In the genomic region with DNA sequence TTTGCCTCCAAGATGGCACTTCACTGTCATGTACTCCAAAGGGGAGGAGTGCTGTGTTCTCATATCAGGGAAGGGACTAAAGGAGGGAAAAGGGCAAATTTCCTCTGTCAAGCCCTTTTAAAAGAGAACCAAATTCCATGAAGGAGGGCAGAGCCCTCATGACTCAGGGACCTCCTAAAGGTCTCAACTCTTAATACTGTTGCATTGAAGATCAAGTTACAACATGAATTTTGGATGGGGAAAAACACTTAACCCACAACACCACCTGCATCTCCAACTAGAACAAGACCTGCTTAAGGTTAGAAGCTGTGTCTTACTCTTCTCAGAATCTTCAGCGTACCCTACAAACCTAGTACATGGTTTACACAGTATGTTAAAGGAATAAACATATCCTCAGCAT, we compare ENCODE assay signal across 24 cellular contexts.
"Had no signal": no experiment of that assay in that cellular context is flagged by ENCODE, and none has a peak within 500 bp of the region (broad histone marks: within the 10 kb centered on the region; RNA-seq: fewer than 3 reads in every experiment).

No MANE protein-coding gene starts in this region.

- H3K9me3 Mint-ChIP-seq: activated B cell treated with CpG ODN at 0.5 μM for 24 hours; activated CD4-positive, alpha-beta T cell treated with anti-CD3 and anti-CD28 coated beads, Interleukin-2, amount 10 ng/mL, durations not matched to agents 24 days and 14 days; activated naive CD4-positive, alpha-beta T cell treated with anti-CD3 and anti-CD28 coated beads, Interleukin-2, amount 50 U/mL, for 24 hours; activated T-cell treated with anti-CD3 and anti-CD28 coated beads, Interleukin-2, amount 50 U/mL, for 24 hours; activated T-helper 1 cell treated with anti-CD3 and anti-CD28 coated beads, Interleukin-12 subunit alpha, Interleukin-12 subunit beta, Interleukin-2, Interleukin-4 antibody, amounts not matched to agents 30 ng/mL and 10 ng/mL and 1 ng/mL, durations not matched to agents 14 hours and 24 hours and 36 hours had no signal

- H3K36me3 Mint-ChIP-seq: activated CD8-positive, alpha-beta memory T cell treated with anti-CD3 and anti-CD28 coated beads, Interleukin-2, amount 10 ng/mL, durations not matched to agents 7 days and 5 days had no signal

- H3K27me3 Mint-ChIP-seq: activated B cell treated with CpG ODN at 0.5 μM for 24 hours; activated CD4-positive, alpha-beta T cell treated with anti-CD3 and anti-CD28 coated beads, Interleukin-2, amount 10 ng/mL, durations not matched to agents 24 days and 14 days; activated CD8-positive, alpha-beta memory T cell treated with anti-CD3 and anti-CD28 coated beads, Interleukin-2, amount 10 ng/mL, durations not matched to agents 7 days and 5 days; activated naive CD4-positive, alpha-beta T cell treated with anti-CD3 and anti-CD28 coated beads, Interleukin-2, amount 50 U/mL, for 24 hours; activated T-cell treated with anti-CD3 and anti-CD28 coated beads, Interleukin-2, amount 50 U/mL, for 24 hours; T-helper 17 cell had no signal

- H3K4me3 Mint-ChIP-seq: activated B cell treated with CpG ODN at 0.5 μM for 24 hours; activated CD4-positive, alpha-beta T cell treated with anti-CD3 and anti-CD28 coated beads, Interleukin-2, amount 10 ng/mL, durations not matched to agents 24 days and 14 days; activated CD8-positive, alpha-beta memory T cell treated with anti-CD3 and anti-CD28 coated beads, Interleukin-2, amount 10 ng/mL, durations not matched to agents 7 days and 5 days; activated naive CD4-positive, alpha-beta T cell treated with anti-CD3 and anti-CD28 coated beads, Interleukin-2, amount 50 U/mL, for 24 hours; activated T-cell treated with anti-CD3 and anti-CD28 coated beads, Interleukin-2, amount 50 U/mL, for 24 hours; activated T-helper 1 cell treated with anti-CD3 and anti-CD28 coated beads, Interleukin-12 subunit alpha, Interleukin-12 subunit beta, Interleukin-2, Interleukin-4 antibody, amounts not matched to agents 30 ng/mL and 10 ng/mL and 1 ng/mL, durations not matched to agents 14 hours and 24 hours and 36 hours; T-helper 17 cell had no signal

- H3K4me1 Mint-ChIP-seq: activated B cell treated with CpG ODN at 0.5 μM for 24 hours, T-helper 17 cell had no signal

- H3K27ac ChIP-seq: PC-9 had no signal

- H3K4me3 ChIP-seq: K562, PC-9 had no signal

- DNase-seq: activated B cell treated with CpG ODN at 0.5 μM for 24 hours; activated CD4-positive, alpha-beta T cell treated with anti-CD3 and anti-CD28 coated beads for 1 hour; activated CD4-positive, alpha-beta T cell treated with anti-CD3 and anti-CD28 coated beads, Interleukin-2, amount 10 ng/mL, durations not matched to agents 24 days and 14 days; activated CD4-positive, alpha-beta T cell treated with anti-CD3 and anti-CD28 coated beads, Interleukin-2, amount 50 U/mL, for 48 hours; activated CD8-positive, alpha-beta memory T cell treated with anti-CD3 and anti-CD28 coated beads, Interleukin-2, amount 10 ng/mL, durations not matched to agents 7 days and 5 days; activated effector memory CD4-positive, alpha-beta T cell treated with Interleukin-2 at 50 U/mL for 16 hours; activated naive CD4-positive, alpha-beta T cell; activated T-cell treated with anti-CD3 and anti-CD28 coated beads, Interleukin-2, amount 50 U/mL, for 24 hours; aorta; Kasumi-1; NCI-H1092 treated with DMSO at 0.1 percent for 48 hours; NCI-H1417 treated with DMSO at 0.1 percent for 48 hours; NCI-H1694; NCI-H2029; NCI-H2107; NCI-H510A treated with DMSO at 0.1 percent for 48 hours; NCI-H69; PC-9; SIG-M5; T-helper 17 cell; T-helper 9 cell had no signal

- H3K27ac Mint-ChIP-seq: activated B cell treated with CpG ODN at 0.5 μM for 24 hours; activated CD4-positive, alpha-beta T cell treated with anti-CD3 and anti-CD28 coated beads, Interleukin-2, amount 10 ng/mL, durations not matched to agents 24 days and 14 days; activated CD8-positive, alpha-beta memory T cell treated with anti-CD3 and anti-CD28 coated beads, Interleukin-2, amount 10 ng/mL, durations not matched to agents 7 days and 5 days; activated naive CD4-positive, alpha-beta T cell treated with anti-CD3 and anti-CD28 coated beads, Interleukin-2, amount 50 U/mL, for 24 hours; activated T-cell treated with anti-CD3 and anti-CD28 coated beads, Interleukin-2, amount 50 U/mL, for 24 hours; activated T-helper 1 cell treated with anti-CD3 and anti-CD28 coated beads, Interleukin-12 subunit alpha, Interleukin-12 subunit beta, Interleukin-2, Interleukin-4 antibody, amounts not matched to agents 30 ng/mL and 10 ng/mL and 1 ng/mL, durations not matched to agents 14 hours and 24 hours and 36 hours; T-helper 17 cell had no signal

- ATAC-seq: activated CD8-positive, alpha-beta memory T cell treated with anti-CD3 and anti-CD28 coated beads, Interleukin-2, amount 10 ng/mL, durations not matched to agents 7 days and 5 days; K562; T-helper 17 cell had no signal
